Comparison of ENCODE assay signal across 9 cellular contexts in genomic region chr2:207533609-207534008, GRCh38. TPM values are rescaled to one million over a fixed set of nuclear protein-coding genes. Genes with fewer than 3 reads are reported as not detected.
A peak's percentile ranks its signal among the peaks of the same experiment; 100 is the strongest.
DNase-seq lines count a peak whose midpoint lies in the region; ATAC-seq and TF ChIP-seq lines count a peak whose summit lies in the region.
"Had no signal": no experiment of that assay in that cellular context is flagged by ENCODE, and none has a peak within 500 bp of the region (broad histone marks: within the 10 kb centered on the region; RNA-seq: fewer than 3 reads in every experiment).

No MANE protein-coding gene starts in this region.

- H3K9me3 Mint-ChIP-seq in CD4-positive, CD25-positive, alpha-beta regulatory T cell = peaks cover 0 to 2% (median 0%) of the 10 kb centered on the region in 7 donors
- no peaks in the 10 kb centered on the region for H3K9me3 Mint-ChIP-seq in activated CD8-positive, alpha-beta T cell treated with anti-CD3 and anti-CD28 coated beads, Interleukin-2, amount 10 ng/mL, durations not matched to agents 7 days and 5 days (ENCODE audit: insufficient read depth)

- peaks cover 11% of the 10 kb centered on the region for H3K27me3 Mint-ChIP-seq in CD4-positive, CD25-positive, alpha-beta regulatory T cell
- peaks cover 2% of the 10 kb centered on the region for H3K27me3 Mint-ChIP-seq in activated CD8-positive, alpha-beta T cell treated with anti-CD3 and anti-CD28 coated beads, Interleukin-2, amount 10 ng/mL, durations not matched to agents 7 days and 5 days (ENCODE audit: low read depth)

- peaks cover 11% of the 10 kb centered on the region for H3K36me3 Mint-ChIP-seq in CD4-positive, CD25-positive, alpha-beta regulatory T cell
- peaks cover 42% of the 10 kb centered on the region for H3K36me3 Mint-ChIP-seq in activated CD8-positive, alpha-beta T cell treated with anti-CD3 and anti-CD28 coated beads, Interleukin-2, amount 10 ng/mL, durations not matched to agents 7 days and 5 days (ENCODE audit: low read depth)

- no CpG with 5 or more reads among the region's 1 CpG for WGBS in trophoblast cell (ENCODE audit: extremely low coverage, insufficient coverage, insufficient read length)

- no peak overlapping the region for H2BK5ac ChIP-seq in trophoblast cell (ENCODE audit: low read depth, low read length, poor library complexity)

- H2AK5ac ChIP-seq in trophoblast cell (ENCODE audit: low read length) = no peak overlapping the region

- no peaks in the 10 kb centered on the region for H3K27me3 ChIP-seq in CD4-positive, CD25-positive, alpha-beta regulatory T cell (ENCODE audit: control insufficient read depth, insufficient read depth, low read length)
- no peaks in the 10 kb centered on the region for H3K27me3 ChIP-seq in DOHH2 (ENCODE audit: control insufficient read depth, low read length)
- no peaks in the 10 kb centered on the region for H3K27me3 ChIP-seq in muscle layer of duodenum (ENCODE audit: low read depth, low read length)
- H3K27me3 ChIP-seq in trophoblast cell (ENCODE audit: insufficient read depth, low read length) = no peaks in the 10 kb centered on the region

- no peak overlapping the region for H4K91ac ChIP-seq in trophoblast cell (ENCODE audit: low read depth, low read length)

- peak overlapping the region; percentile 70 for H3K4me3 ChIP-seq in CD4-positive, CD25-positive, alpha-beta regulatory T cell (ENCODE audit: low read depth, low read length)
- H3K4me3 ChIP-seq in DOHH2 (ENCODE audit: low read length) (peak overlapping the region; percentile 55), muscle layer of duodenum (ENCODE audit: low read depth in 1 of 2, low read length in 2 of 2) (no peak overlapping the region), trophoblast cell (ENCODE audit: low read depth, low read length) (no peak overlapping the region)

- H3K79me2 ChIP-seq in DOHH2 (ENCODE audit: control insufficient read depth, low read length) (peaks cover 89% of the 10 kb centered on the region), trophoblast cell (ENCODE audit: control insufficient read depth, insufficient read depth, low read length, poor library complexity) (peaks cover 19% of the 10 kb centered on the region)

- POLR2A ChIA-PET in activated CD8-positive, alpha-beta T cell treated with anti-CD3 and anti-CD28 coated beads, Interleukin-2, amount 10 ng/mL, durations not matched to agents 7 days and 5 days (lab: Charles Lee) = interaction anchor here (0.6 to 2.4 kb wide), 6 partner anchors 13 to 369 kb away, joined by 3 to 11 read pairs (median 4); partner anchors contain the start of genes CCNYL1 and METTL21A

- peak overlapping the region; percentile 100 for H3K27ac ChIP-seq in CD4-positive, CD25-positive, alpha-beta regulatory T cell (ENCODE audit: insufficient read depth, low read length, poor library complexity, severe bottlenecking)
- H3K27ac ChIP-seq in DOHH2 (ENCODE audit: low read depth, low read length) = peak overlapping the region; percentile 6; the same call in 1 of the 2 replicates
- peak overlapping the region; percentile 3 for H3K27ac ChIP-seq in muscle layer of duodenum (ENCODE audit: low read length)
- no peak overlapping the region for H3K27ac ChIP-seq in trophoblast cell (ENCODE audit: low read depth, low read length)

- no peaks in the 10 kb centered on the region for H3K9me2 ChIP-seq in DOHH2 (replicated peaks; ENCODE audit: control insufficient read depth, low read length)

- peaks cover 31 to 73% (median 54%) of the 10 kb centered on the region in 4 donors for H3K4me1 Mint-ChIP-seq in CD4-positive, CD25-positive, alpha-beta regulatory T cell
- peaks cover 42% of the 10 kb centered on the region for H3K4me1 Mint-ChIP-seq in activated CD8-positive, alpha-beta T cell treated with anti-CD3 and anti-CD28 coated beads, Interleukin-2, amount 10 ng/mL, durations not matched to agents 7 days and 5 days (ENCODE audit: low read depth)

- H2BK12ac ChIP-seq in trophoblast cell (ENCODE audit: low read length) = no peak overlapping the region

- CTCF ChIA-PET in activated CD8-positive, alpha-beta T cell treated with anti-CD3 and anti-CD28 coated beads, Interleukin-2, amount 10 ng/mL, durations not matched to agents 7 days and 5 days (lab: Charles Lee) = interaction anchor here (0.6 to 1.8 kb wide), 5 partner anchors 12 to 733 kb away, joined by 3 to 6 read pairs (median 4); partner anchors contain the start of gene METTL21A

- no peak for ATAC-seq in CD4-positive, CD25-positive, alpha-beta regulatory T cell (ENCODE audit: low read depth in 2 of 2)
- no peak for ATAC-seq in activated CD8-positive, alpha-beta T cell treated with anti-CD3 and anti-CD28 coated beads, Interleukin-2, amount 10 ng/mL, durations not matched to agents 7 days and 5 days
- ATAC-seq in HG02610 (IDR thresholded peaks at IDR 0.05; ENCODE audit: unreplicated experiment) = no peak
- ATAC-seq: SK-N-SH treated with all-trans-retinoic acid at 6 μM for 48 hours had no signal

- no peak overlapping the region for H2AFZ ChIP-seq in trophoblast cell (ENCODE audit: insufficient read depth, low read length, poor library complexity)

- TF ChIP-seq CTCF in DOHH2 (IDR thresholded peaks at IDR 0.05; ENCODE audit: low read depth, low read length, poor library complexity, severe bottlenecking) = no peak

- no peak overlapping the region for H4K12ac ChIP-seq in trophoblast cell (ENCODE audit: low read depth, low read length)

- peaks cover 3% of the 10 kb centered on the region; the same call in 1 of the 2 replicates for H4K20me1 ChIP-seq in DOHH2 (ENCODE audit: control insufficient read depth, insufficient read depth, low read depth, low read length)

- peaks cover 8% of the 10 kb centered on the region; the same call in 1 of the 2 replicates for H3F3A ChIP-seq in DOHH2 (ENCODE audit: control insufficient read depth, insufficient read depth)

- H3K4me2 ChIP-seq in DOHH2 (ENCODE audit: low read length) (peak overlapping the region; percentile 63), trophoblast cell (ENCODE audit: low read length) (no peak overlapping the region)

- H4K8ac ChIP-seq in trophoblast cell (ENCODE audit: low read depth, low read length) = no peak overlapping the region

- H3K23ac ChIP-seq in trophoblast cell (ENCODE audit: low read length) = no peak overlapping the region

- no peak overlapping the region for H3K9ac ChIP-seq in trophoblast cell (ENCODE audit: low read length)

- peak overlapping the region; percentile 78 to 97 (median 83) for H3K27ac Mint-ChIP-seq in CD4-positive, CD25-positive, alpha-beta regulatory T cell
- peak overlapping the region; percentile 39 for H3K27ac Mint-ChIP-seq in activated CD8-positive, alpha-beta T cell treated with anti-CD3 and anti-CD28 coated beads, Interleukin-2, amount 10 ng/mL, durations not matched to agents 7 days and 5 days

- no peaks in the 10 kb centered on the region for H3K9me3 ChIP-seq in CD4-positive, CD25-positive, alpha-beta regulatory T cell (ENCODE audit: control insufficient read depth in 2 of 2, low read length in 2 of 2)
- H3K9me3 ChIP-seq in DOHH2 (ENCODE audit: control insufficient read depth, insufficient read depth, low read length) = no peaks in the 10 kb centered on the region
- H3K9me3 ChIP-seq in muscle layer of duodenum (ENCODE audit: control insufficient read depth in 1 of 2, low read length in 2 of 2) = no peaks in the 10 kb centered on the region
- H3K9me3 ChIP-seq in trophoblast cell (ENCODE audit: insufficient read depth, low read depth, low read length) = no peaks in the 10 kb centered on the region

- no peak overlapping the region for H3K18ac ChIP-seq in trophoblast cell (ENCODE audit: low read length)

- no peak for DNase-seq in CD4-positive, CD25-positive, alpha-beta regulatory T cell
- no peak for DNase-seq in activated CD8-positive, alpha-beta T cell treated with anti-CD3 and anti-CD28 coated beads, Interleukin-2, amount 10 ng/mL, durations not matched to agents 7 days and 5 days
- DNase-seq in occipital lobe (lab: John Stamatoyannopoulos, UW) (no peak), AG08395 (ENCODE audit: low spot score) (no peak), trophoblast cell (no peak)

- peaks cover 72% of the 10 kb centered on the region for H3K4me1 ChIP-seq in CD4-positive, CD25-positive, alpha-beta regulatory T cell (ENCODE audit: control insufficient read depth, insufficient read depth, low read length, poor library complexity, severe bottlenecking)
- H3K4me1 ChIP-seq in DOHH2 (ENCODE audit: control insufficient read depth, low read length) = peaks cover 45% of the 10 kb centered on the region
- H3K4me1 ChIP-seq in muscle layer of duodenum (ENCODE audit: control insufficient read depth in 1 of 2, insufficient read depth in 2 of 2, low read length in 2 of 2) = peaks cover 17 to 33% of the 10 kb centered on the region in 2 donors
- peaks cover 0 to 4% of the 10 kb centered on the region in 2 experiments for H3K4me1 ChIP-seq in trophoblast cell (ENCODE audit: control insufficient read depth in 1 of 2, insufficient read depth in 2 of 2, low read length in 2 of 2)

- no peak overlapping the region for H3K4ac ChIP-seq in trophoblast cell (ENCODE audit: low read depth, low read length)

- no peak overlapping the region for H2BK120ac ChIP-seq in trophoblast cell (ENCODE audit: insufficient read depth, low read length, poor library complexity)

- peak overlapping the region; percentile 56 to 90 (median 75) for H3K4me3 Mint-ChIP-seq in CD4-positive, CD25-positive, alpha-beta regulatory T cell
- H3K4me3 Mint-ChIP-seq in activated CD8-positive, alpha-beta T cell treated with anti-CD3 and anti-CD28 coated beads, Interleukin-2, amount 10 ng/mL, durations not matched to agents 7 days and 5 days = peak overlapping the region; percentile 34

- H3K79me1 ChIP-seq in trophoblast cell (ENCODE audit: low read length) = peaks cover 14% of the 10 kb centered on the region

- no peak overlapping the region for H3K14ac ChIP-seq in trophoblast cell (ENCODE audit: low read length)

- H3K36me3 ChIP-seq in CD4-positive, CD25-positive, alpha-beta regulatory T cell (ENCODE audit: control insufficient read depth, insufficient read depth, low read length) = no peaks in the 10 kb centered on the region
- H3K36me3 ChIP-seq in DOHH2 (ENCODE audit: control insufficient read depth, low read length) (peaks cover 50% of the 10 kb centered on the region), muscle layer of duodenum (ENCODE audit: control insufficient read depth in 1 of 2, insufficient read depth in 2 of 2, low read length in 2 of 2) (peaks cover 0 to 3% of the 10 kb centered on the region in 2 donors), trophoblast cell (ENCODE audit: control insufficient read depth in 1 of 2, insufficient read depth in 2 of 2, low read length in 2 of 2) (peaks cover 2 to 3% of the 10 kb centered on the region in 2 experiments)

RNA-seq across cellular contexts. Expression of gene CREB1, which starts 3.8 kb away (rescaled TPM):
- total RNA-seq in CD4-positive, CD25-positive, alpha-beta regulatory T cell = 124 TPM
- 10 to 100 TPM; 69.0 to 96.8 (median 89.3) TPM for polyA plus RNA-seq in CD4-positive, CD25-positive, alpha-beta regulatory T cell
- 100 to 1,000 TPM in 1 of 2 experiments, 10 to 100 TPM in 1; 87.6 to 103 TPM for total RNA-seq in activated CD8-positive, alpha-beta T cell treated with anti-CD3 and anti-CD28 coated beads, Interleukin-2, amount 10 ng/mL, durations not matched to agents 7 days and 5 days
- total RNA-seq in occipital lobe = 130 TPM
- polyA plus RNA-seq in trophoblast cell (2013) = 45.1 and 48.5 TPM in 2 replicates

Comparison
In these comparisons a context has a peak if more than half of its experiments do, and no peak if none do; other contexts are left out.
1. H3K4me3 ChIP-seq: peak in CD4-positive, CD25-positive, alpha-beta regulatory T cell (single experiment) and DOHH2 (single experiment); none in muscle layer of duodenum (0 of 2) and trophoblast cell (single experiment).